18 cellular contexts compared by ENCODE assay signal in the genomic region with DNA sequence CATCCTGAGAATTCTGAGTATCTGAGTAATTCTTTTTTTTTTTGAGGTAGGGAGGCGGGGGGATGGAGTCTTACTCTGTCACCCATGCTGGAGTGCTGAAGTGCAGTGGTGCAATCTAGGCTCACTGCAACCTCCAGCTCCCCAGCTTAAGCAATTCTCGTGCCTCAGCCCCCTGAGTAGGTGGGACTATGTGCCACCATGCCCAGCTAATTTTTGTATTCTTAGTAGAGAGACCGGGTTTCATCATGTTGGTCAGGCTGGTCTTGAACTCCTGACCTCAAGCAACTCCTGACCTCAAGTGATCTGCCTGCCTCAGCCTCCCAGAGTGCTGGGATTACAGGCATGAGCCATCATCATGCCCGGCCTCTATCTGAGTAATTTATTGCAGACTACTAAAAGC.
"Had no signal": no experiment of that assay in that cellular context is flagged by ENCODE, and none has a peak within 500 bp of the region (broad histone marks: within the 10 kb centered on the region; RNA-seq: fewer than 3 reads in every experiment).

No MANE protein-coding gene starts in this region.

- H3K9me3 Mint-ChIP-seq: activated naive CD4-positive, alpha-beta T cell treated with anti-CD3 and anti-CD28 coated beads, Interleukin-2, amount 50 U/mL, for 72 hours; effector memory CD8-positive, alpha-beta T cell; immature natural killer cell; naive thymus-derived CD4-positive, alpha-beta T cell; WTC11 had no signal

- ATAC-seq: activated CD4-positive, alpha-beta T cell treated with anti-CD3 and anti-CD28 coated beads for 36 hours; activated CD8-positive, alpha-beta T cell treated with anti-CD3 and anti-CD28 coated beads, Interleukin-2, amount 10 ng/mL, durations not matched to agents 7 days and 5 days; activated naive CD4-positive, alpha-beta T cell treated with anti-CD3 and anti-CD28 coated beads, Interleukin-2, amount 50 U/mL, for 72 hours; effector memory CD8-positive, alpha-beta T cell; naive thymus-derived CD4-positive, alpha-beta T cell; psoas muscle; right cardiac atrium; WTC11 had no signal

- H3K27ac Mint-ChIP-seq: WTC11 had no signal

- H3K27me3 Mint-ChIP-seq: activated CD4-positive, alpha-beta T cell treated with anti-CD3 and anti-CD28 coated beads for 36 hours; effector memory CD8-positive, alpha-beta T cell; naive thymus-derived CD4-positive, alpha-beta T cell had no signal

- H3K36me3 ChIP-seq: ovary had no signal

- H3K27me3 ChIP-seq: esophagus squamous epithelium, ovary had no signal

- H3K4me1 ChIP-seq: psoas muscle had no signal

- H3K4me3 Mint-ChIP-seq: activated CD4-positive, alpha-beta T cell treated with anti-CD3 and anti-CD28 coated beads for 36 hours; activated CD8-positive, alpha-beta T cell treated with anti-CD3 and anti-CD28 coated beads, Interleukin-2, amount 10 ng/mL, durations not matched to agents 7 days and 5 days; effector memory CD8-positive, alpha-beta T cell; immature natural killer cell; naive thymus-derived CD4-positive, alpha-beta T cell; WTC11 had no signal

- DNase-seq: activated CD4-positive, alpha-beta T cell treated with anti-CD3 and anti-CD28 coated beads for 36 hours; activated CD8-positive, alpha-beta memory T cell treated with anti-CD3 and anti-CD28 coated beads, Interleukin-2, amount 50 U/mL, for 48 hours; activated CD8-positive, alpha-beta T cell treated with anti-CD3 and anti-CD28 coated beads, Interleukin-2, amount 10 ng/mL, durations not matched to agents 7 days and 5 days; activated effector memory CD4-positive, alpha-beta T cell treated with anti-CD3 and anti-CD28 coated beads, Interleukin-2, amount 50 U/mL, for 16 hours; activated T-cell treated with anti-CD3 and anti-CD28 coated beads, Interleukin-2, amount 50 U/mL, for 48 hours; amygdala; effector memory CD8-positive, alpha-beta T cell; esophagus squamous epithelium; immature natural killer cell; mesendoderm; naive thymus-derived CD4-positive, alpha-beta T cell; ovary; psoas muscle; right cardiac atrium; stimulated activated CD4-positive, alpha-beta T cell treated with anti-CD3 and anti-CD28 coated beads, Interleukin-4, amount 100 ng/mL, for 1 hour had no signal

- H3K4me3 ChIP-seq: esophagus squamous epithelium, ovary, psoas muscle, skin epidermis had no signal

- H3K9me3 ChIP-seq: esophagus squamous epithelium, ovary, psoas muscle had no signal

- H3K27ac ChIP-seq: esophagus squamous epithelium, ovary, psoas muscle had no signal
